28 cellular contexts compared by ENCODE assay signal in genomic region chr6:110116258-110116657, GRCh38.
"Had no signal": no experiment of that assay in that cellular context is flagged by ENCODE, and none has a peak within 500 bp of the region (broad histone marks: within the 10 kb centered on the region; RNA-seq: fewer than 3 reads in every experiment).

No MANE protein-coding gene starts in this region.

- H3K9ac ChIP-seq: parathyroid adenoma had no signal

- H3K27me3 ChIP-seq: breast epithelium, esophagus muscularis mucosa, foreskin keratinocyte, right atrium auricular region, suprapubic skin, tibial nerve had no signal

- H3K4me2 ChIP-seq: smooth muscle cell had no signal

- H3K4me3 Mint-ChIP-seq: activated CD4-positive, alpha-beta T cell treated with anti-CD3 and anti-CD28 coated beads, Interleukin-2, amount 10 ng/mL, durations not matched to agents 7 days and 5 days; activated CD8-positive, alpha-beta T cell treated with anti-CD3 and anti-CD28 coated beads for 36 hours; activated naive CD4-positive, alpha-beta T cell treated with anti-CD3 and anti-CD28 coated beads, Interleukin-2, amount 50 U/mL, for 24 hours; activated naive CD8-positive, alpha-beta T cell treated with anti-CD3 and anti-CD28 coated beads, Interleukin-2, amount 50 U/mL, for 24 hours; central memory CD8-positive, alpha-beta T cell; dendritic cell treated with granulocyte-macrophage colony-stimulating factor and Interleukin-4, amounts not matched to agents 40 ng/mL and 50 ng/mL, for 4 days; endodermal cell; naive thymus-derived CD4-positive, alpha-beta T cell; neural crest cell; stimulated activated naive B cell treated with anti-CD40 and anti-IgM and Interleukin-4, amounts not matched to agents 10 μg/mL and 1 μg/mL and 100 μg/mL, for 72 hours had no signal

- H3K27ac Mint-ChIP-seq: activated CD4-positive, alpha-beta T cell treated with anti-CD3 and anti-CD28 coated beads, Interleukin-2, amount 10 ng/mL, durations not matched to agents 7 days and 5 days; activated CD8-positive, alpha-beta T cell treated with anti-CD3 and anti-CD28 coated beads for 36 hours; activated naive CD4-positive, alpha-beta T cell treated with anti-CD3 and anti-CD28 coated beads, Interleukin-2, amount 50 U/mL, for 24 hours; activated naive CD8-positive, alpha-beta T cell treated with anti-CD3 and anti-CD28 coated beads, Interleukin-2, amount 50 U/mL, for 24 hours; activated T-helper 2 cell treated with anti-CD3 and anti-CD28 coated beads, Interferon-gamma antibody, Interleukin-2, Interleukin-4, amounts not matched to agents 10 μg/mL and 5 μg/mL and 100 μg/mL, durations not matched to agents 14 hours and 24 hours and 36 hours; dendritic cell treated with granulocyte-macrophage colony-stimulating factor and Interleukin-4, amounts not matched to agents 40 ng/mL and 50 ng/mL, for 4 days; endodermal cell; naive thymus-derived CD4-positive, alpha-beta T cell; stimulated activated naive B cell treated with anti-CD40 and anti-IgM and Interleukin-4, amounts not matched to agents 10 μg/mL and 1 μg/mL and 100 μg/mL, for 72 hours; T-helper 17 cell had no signal

- H2AFZ ChIP-seq: parathyroid adenoma had no signal

- H3K4me3 ChIP-seq: breast epithelium, esophagus muscularis mucosa, right atrium auricular region, smooth muscle cell, suprapubic skin, tibial nerve had no signal

- H3K9me3 Mint-ChIP-seq: activated CD4-positive, alpha-beta T cell treated with anti-CD3 and anti-CD28 coated beads, Interleukin-2, amount 10 ng/mL, durations not matched to agents 7 days and 5 days; activated naive CD8-positive, alpha-beta T cell treated with anti-CD3 and anti-CD28 coated beads, Interleukin-2, amount 50 U/mL, for 24 hours; activated T-helper 2 cell treated with anti-CD3 and anti-CD28 coated beads, Interferon-gamma antibody, Interleukin-2, Interleukin-4, amounts not matched to agents 10 μg/mL and 5 μg/mL and 100 μg/mL, durations not matched to agents 14 hours and 24 hours and 36 hours; central memory CD8-positive, alpha-beta T cell had no signal

- H3K27ac ChIP-seq: breast epithelium, esophagus muscularis mucosa, foreskin keratinocyte, parathyroid adenoma, right atrium auricular region, suprapubic skin, tibial nerve had no signal

- H3K36me3 ChIP-seq: breast epithelium, esophagus muscularis mucosa, right atrium auricular region, suprapubic skin, tibial nerve had no signal

- H3K27me3 Mint-ChIP-seq: dendritic cell treated with granulocyte-macrophage colony-stimulating factor and Interleukin-4, amounts not matched to agents 40 ng/mL and 50 ng/mL, for 4 days; stimulated activated naive B cell treated with anti-CD40 and anti-IgM and Interleukin-4, amounts not matched to agents 10 μg/mL and 1 μg/mL and 100 μg/mL, for 72 hours had no signal

- H3K9me3 ChIP-seq: breast epithelium, esophagus muscularis mucosa, right atrium auricular region, suprapubic skin had no signal

- DNase-seq: activated CD4-positive, alpha-beta T cell treated with anti-CD3 and anti-CD28 coated beads for 1 hour; activated CD4-positive, alpha-beta T cell treated with anti-CD3 and anti-CD28 coated beads, Interleukin-2, amount 10 ng/mL, durations not matched to agents 7 days and 5 days; activated CD8-positive, alpha-beta T cell treated with anti-CD3 and anti-CD28 coated beads for 36 hours; activated naive CD8-positive, alpha-beta T cell treated with anti-CD3 and anti-CD28 coated beads, Interleukin-2, amount 50 U/mL, for 24 hours; activated T-cell treated with anti-CD3 and anti-CD28 coated beads, Interleukin-2, amount 50 U/mL, for 48 hours; endodermal cell; foreskin keratinocyte; islet precursor cell; mammary epithelial cell; midbrain; naive thymus-derived CD4-positive, alpha-beta T cell; occipital lobe; stimulated activated CD4-positive, alpha-beta T cell treated with anti-CD3 and anti-CD28 coated beads, Interleukin-1b, Interleukin-23, amount 100 ng/mL, for 48 hours; stimulated activated naive B cell treated with anti-CD40 and anti-IgM and Interleukin-4, amounts not matched to agents 10 μg/mL and 1 μg/mL and 100 μg/mL, for 72 hours; T-helper 17 cell; T1000 had no signal

- H3K36me3 Mint-ChIP-seq: activated naive CD4-positive, alpha-beta T cell treated with anti-CD3 and anti-CD28 coated beads, Interleukin-2, amount 50 U/mL, for 24 hours had no signal

- H3K4me1 Mint-ChIP-seq: activated naive CD4-positive, alpha-beta T cell treated with anti-CD3 and anti-CD28 coated beads, Interleukin-2, amount 50 U/mL, for 24 hours; activated naive CD8-positive, alpha-beta T cell treated with anti-CD3 and anti-CD28 coated beads, Interleukin-2, amount 50 U/mL, for 24 hours; central memory CD8-positive, alpha-beta T cell; naive thymus-derived CD4-positive, alpha-beta T cell; T-helper 17 cell had no signal

- H3K4me1 ChIP-seq: breast epithelium, esophagus muscularis mucosa, foreskin keratinocyte, parathyroid adenoma, right atrium auricular region, suprapubic skin, tibial nerve had no signal

- H3K79me2 ChIP-seq: parathyroid adenoma had no signal

- ATAC-seq: activated CD8-positive, alpha-beta T cell treated with anti-CD3 and anti-CD28 coated beads for 36 hours; activated naive CD8-positive, alpha-beta T cell treated with anti-CD3 and anti-CD28 coated beads, Interleukin-2, amount 50 U/mL, for 24 hours; foreskin keratinocyte; naive thymus-derived CD4-positive, alpha-beta T cell; stimulated activated naive B cell treated with anti-CD40 and anti-IgM and Interleukin-4, amounts not matched to agents 10 μg/mL and 1 μg/mL and 100 μg/mL, for 72 hours; T-helper 17 cell had no signal
